Comparison of ENCODE assay signal across 8 cellular contexts in genomic region chr3:137105277-137105977, GRCh38.
DNase-seq lines count a peak whose midpoint lies in the region; ATAC-seq and TF ChIP-seq lines count a peak whose summit lies in the region.

No MANE protein-coding gene starts in this region.

- TF ChIP-seq CTCF in AG04450 (IDR thresholded peaks at IDR 0.05; ENCODE audit: low read depth, low read length): peak; percentile 71
- TF ChIP-seq CTCF in GM12872 (IDR thresholded peaks at IDR 0.05; ENCODE audit: insufficient read depth, low read depth, low read length): peak; percentile 55
- peak; percentile 56 for TF ChIP-seq CTCF in MCF 10A (IDR thresholded peaks at IDR 0.05; ENCODE audit: unreplicated experiment)

- H3K9ac ChIP-seq in HUES6 (ENCODE audit: low read length): peak overlapping the region; percentile 25

- peaks cover 39% of the 10 kb centered on the region for H3K4me1 ChIP-seq in HUES6 (ENCODE audit: control insufficient read depth, insufficient read depth, low read length)

- H3K4me1 Mint-ChIP-seq in MCF 10A (ENCODE audit: insufficient read depth, unreplicated experiment) (no peaks in the 10 kb centered on the region), immature natural killer cell (no peaks in the 10 kb centered on the region)
- no peaks in the 10 kb centered on the region for H3K4me1 Mint-ChIP-seq in activated CD8-positive, alpha-beta memory T cell treated with anti-CD3 and anti-CD28 coated beads, Interleukin-2, amount 10 ng/mL, durations not matched to agents 7 days and 5 days

- H3K27ac Mint-ChIP-seq in MCF 10A (ENCODE audit: low read depth, unreplicated experiment) (no peak overlapping the region), immature natural killer cell (no peak overlapping the region)
- no peak overlapping the region for H3K27ac Mint-ChIP-seq in activated CD8-positive, alpha-beta memory T cell treated with anti-CD3 and anti-CD28 coated beads, Interleukin-2, amount 10 ng/mL, durations not matched to agents 7 days and 5 days

- DNase-seq in AG04450 (ENCODE audit: low read depth, low spot score) (peak; percentile 30), NCI-H82 (lab: John Stamatoyannopoulos, UW) (peak; percentile 88), MCF 10A (ENCODE audit: unreplicated experiment) (peak; percentile 69), immature natural killer cell (peak in 2 of 3 donors; percentile 8 to 10), stromal cell of bone marrow (ENCODE audit: low read depth) (peak; percentile 42)
- DNase-seq in activated CD8-positive, alpha-beta memory T cell treated with anti-CD3 and anti-CD28 coated beads, Interleukin-2, amount 10 ng/mL, durations not matched to agents 7 days and 5 days: no peak

- H3K4me3 ChIP-seq in AG04450 (ENCODE audit: low read depth, low read length): no peak overlapping the region
- H3K4me3 ChIP-seq in HUES6 (ENCODE audit: low read depth, low read length): peak overlapping the region; percentile 47

- H3K36me3 Mint-ChIP-seq in MCF 10A (ENCODE audit: insufficient read depth, unreplicated experiment) (peaks cover 26% of the 10 kb centered on the region), immature natural killer cell (no peaks in the 10 kb centered on the region)
- no peaks in the 10 kb centered on the region for H3K36me3 Mint-ChIP-seq in activated CD8-positive, alpha-beta memory T cell treated with anti-CD3 and anti-CD28 coated beads, Interleukin-2, amount 10 ng/mL, durations not matched to agents 7 days and 5 days

- intact Hi-C loops in MCF 10A (cut with micrococcal nuclease): loop anchor here (1.0 kb wide), 3 partner anchors 587 to 947 kb away; no protein-coding TSS in a partner anchor

- no peaks in the 10 kb centered on the region for H3K27me3 Mint-ChIP-seq in MCF 10A (ENCODE audit: insufficient read depth, unreplicated experiment)
- peaks cover 0 to 5% (median 5%) of the 10 kb centered on the region in 3 donors for H3K27me3 Mint-ChIP-seq in immature natural killer cell (ENCODE audit: low read depth in 3 of 3)
- peaks cover 17% of the 10 kb centered on the region for H3K27me3 Mint-ChIP-seq in activated CD8-positive, alpha-beta memory T cell treated with anti-CD3 and anti-CD28 coated beads, Interleukin-2, amount 10 ng/mL, durations not matched to agents 7 days and 5 days

- H3K9me3 Mint-ChIP-seq in MCF 10A (ENCODE audit: unreplicated experiment): no peaks in the 10 kb centered on the region
- H3K9me3 Mint-ChIP-seq in immature natural killer cell: no peaks in the 10 kb centered on the region
- H3K9me3 Mint-ChIP-seq in activated CD8-positive, alpha-beta memory T cell treated with anti-CD3 and anti-CD28 coated beads, Interleukin-2, amount 10 ng/mL, durations not matched to agents 7 days and 5 days (ENCODE audit: low read depth): no peaks in the 10 kb centered on the region

- peaks cover 8% of the 10 kb centered on the region for H3K27me3 ChIP-seq in AG04450 (ENCODE audit: control insufficient read depth, insufficient read depth, low read length)
- H3K27me3 ChIP-seq in HUES6 (ENCODE audit: control insufficient read depth, insufficient read depth, low read length): no peaks in the 10 kb centered on the region

- H3K9me3 ChIP-seq in AG04450 (ENCODE audit: control insufficient read depth, insufficient read depth, low read length) (no peaks in the 10 kb centered on the region), HUES6 (ENCODE audit: control insufficient read depth, insufficient read depth, low read depth, low read length) (no peaks in the 10 kb centered on the region; the same call in 1 of the 2 replicates)

- CTCF ChIA-PET in AG04450 (lab: Charles Lee): interaction anchor here (0.6 to 3.5 kb wide), 29 partner anchors 9 to 1810 kb away, joined by 3 to 57 read pairs (median 5); no protein-coding TSS in a partner anchor
- CTCF ChIA-PET in MCF 10A (lab: Yijun Ruan, JAX): interaction anchor here (0.5 to 2.7 kb wide), 42 partner anchors 9 to 1199 kb away, joined by 3 to 33 read pairs (median 4); partner anchors contain the start of gene STAG1
- CTCF ChIA-PET in activated CD8-positive, alpha-beta memory T cell treated with anti-CD3 and anti-CD28 coated beads, Interleukin-2, amount 10 ng/mL, durations not matched to agents 7 days and 5 days (lab: Charles Lee): interaction anchor here (0.6 to 2.4 kb wide), 8 partner anchors 8 to 867 kb away, joined by 3 to 10 read pairs (median 3); no protein-coding TSS in a partner anchor

- no TSS peak for BruUV-seq in MCF 10A (replicated peaks; lab: Mats Ljungman, UMichigan)

- H3K27ac ChIP-seq in AG04450 (ENCODE audit: low read depth, low read length) (no peak overlapping the region), HUES6 (ENCODE audit: low read depth, low read length) (0 out of 2 replicates have a peak overlapping the region, but pooled peaks have one; percentile 55)

- ATAC-seq in activated CD8-positive, alpha-beta memory T cell treated with anti-CD3 and anti-CD28 coated beads, Interleukin-2, amount 10 ng/mL, durations not matched to agents 7 days and 5 days: no peak

- POLR2A ChIA-PET in AG04450 (lab: Yijun Ruan, JAX) (no interaction called here), MCF 10A (lab: Yijun Ruan, JAX) (interaction anchor here (0.7 to 0.9 kb wide), 2 partner anchors 16 to 17 kb away, joined by 3 read pairs; no protein-coding TSS in a partner anchor)

- no peaks in the 10 kb centered on the region for H3K36me3 ChIP-seq in HUES6 (ENCODE audit: control insufficient read depth, insufficient read depth, low read length)

- H3K4me3 Mint-ChIP-seq in MCF 10A (ENCODE audit: unreplicated experiment): no peak overlapping the region
- H3K4me3 Mint-ChIP-seq in immature natural killer cell: no peak overlapping the region
- no peak overlapping the region for H3K4me3 Mint-ChIP-seq in activated CD8-positive, alpha-beta memory T cell treated with anti-CD3 and anti-CD28 coated beads, Interleukin-2, amount 10 ng/mL, durations not matched to agents 7 days and 5 days
